ENCODE assay signal across 8 cellular contexts in the genomic region with DNA sequence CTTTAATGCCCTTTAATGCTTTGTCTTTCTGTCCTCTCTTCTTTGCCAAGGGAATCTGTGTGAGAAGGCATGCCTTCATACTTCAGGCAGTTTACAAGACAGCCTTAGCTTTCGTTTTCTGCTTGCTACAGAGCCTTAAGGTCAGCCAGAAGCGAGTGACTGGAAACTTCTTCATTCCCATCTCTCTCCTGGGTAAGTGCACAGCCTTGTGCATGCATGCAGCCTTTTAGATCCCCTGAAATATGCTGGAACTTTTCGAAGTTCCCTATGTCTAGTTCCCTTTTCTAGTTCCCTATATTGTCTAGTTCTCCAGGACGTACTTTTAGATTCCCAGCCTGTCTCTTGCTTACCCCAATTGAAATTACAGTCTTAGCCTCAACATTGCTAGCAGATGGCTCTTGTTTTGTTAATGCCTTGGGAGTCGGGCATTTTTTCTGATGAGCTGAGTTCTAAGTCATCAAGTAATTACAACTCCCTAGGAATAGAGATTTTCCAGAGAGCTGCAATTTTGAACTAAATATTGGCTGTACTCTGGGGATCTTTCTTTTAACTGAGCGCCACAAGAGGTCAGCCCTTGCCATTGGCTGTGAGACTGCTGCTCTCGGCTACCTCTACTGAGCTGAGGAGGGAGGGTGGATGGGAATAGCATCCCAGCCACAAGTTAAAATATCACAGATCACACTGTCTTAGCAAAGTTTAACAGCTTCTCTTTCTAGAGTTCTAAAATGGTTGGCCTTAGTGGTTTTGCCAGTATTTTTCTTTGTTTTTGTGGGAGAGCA. TPM values are rescaled to one million over a fixed set of nuclear protein-coding genes. Genes with fewer than 3 reads are reported as not detected.
A peak's percentile ranks its signal among the peaks of the same experiment; 100 is the strongest.
DNase-seq lines count a peak whose midpoint lies in the region; ATAC-seq and FAIRE-seq lines count a peak whose summit lies in the region.

No MANE protein-coding gene starts in this region.

- H3K27ac ChIP-seq in iPS-20b (ENCODE audit: low read length): no peak overlapping the region
- peak overlapping the region in 1 of 2 donors; percentile 41 for H3K27ac ChIP-seq in small intestine (ENCODE audit: low read depth in 1 of 2, low read length in 1 of 2)

- H3K36me3 ChIP-seq in MG63: no peaks in the 10 kb centered on the region
- no peaks in the 10 kb centered on the region for H3K36me3 ChIP-seq in iPS-20b (ENCODE audit: insufficient read depth, low read depth, low read length)
- no peaks in the 10 kb centered on the region for H3K36me3 ChIP-seq in small intestine (ENCODE audit: control insufficient read depth in 2 of 2, insufficient read depth in 2 of 2, low read length in 2 of 2)

- peak; percentile 61 for ATAC-seq in activated CD4-positive, alpha-beta T cell treated with anti-CD3 and anti-CD28 coated beads for 36 hours

- H3K4me1 ChIP-seq in iPS-20b (ENCODE audit: insufficient read depth, low read length) (peaks cover 4% of the 10 kb centered on the region; the same call in 1 of the 2 replicates), small intestine (ENCODE audit: control insufficient read depth in 2 of 2, insufficient read depth in 1 of 2, low read depth in 1 of 2, low read length in 1 of 2) (no peaks in the 10 kb centered on the region)

- no peaks in the 10 kb centered on the region for H3K9me3 Mint-ChIP-seq in activated CD4-positive, alpha-beta T cell treated with anti-CD3 and anti-CD28 coated beads for 36 hours (ENCODE audit: low read depth)

- H3K9me3 ChIP-seq in MG63 (no peaks in the 10 kb centered on the region), iPS-20b (ENCODE audit: insufficient read depth, low read depth, low read length) (no peaks in the 10 kb centered on the region), small intestine (ENCODE audit: control insufficient read depth, low read depth) (no peaks in the 10 kb centered on the region)

- CTCF ChIA-PET in activated CD4-positive, alpha-beta T cell treated with anti-CD3 and anti-CD28 coated beads for 36 hours (lab: Charles Lee): interaction anchor here (1.2 to 2.6 kb wide), 6 partner anchors 8 to 76 kb away, joined by 4 to 8 read pairs (median 6); a partner anchor contains a TSS

- H3K27me3 ChIP-seq in MG63 (no peaks in the 10 kb centered on the region), iPS-20b (ENCODE audit: insufficient read depth, low read length) (no peaks in the 10 kb centered on the region), small intestine (ENCODE audit: control insufficient read depth in 2 of 2, insufficient read depth in 2 of 2, low read length in 2 of 2) (no peaks in the 10 kb centered on the region)

- peak overlapping the region; percentile 4 for H3K27ac Mint-ChIP-seq in activated CD4-positive, alpha-beta T cell treated with anti-CD3 and anti-CD28 coated beads for 36 hours

- H3K4me3 Mint-ChIP-seq in activated CD4-positive, alpha-beta T cell treated with anti-CD3 and anti-CD28 coated beads for 36 hours: peak overlapping the region; percentile 50

- POLR2A ChIA-PET in activated CD4-positive, alpha-beta T cell treated with anti-CD3 and anti-CD28 coated beads for 36 hours (lab: Charles Lee): interaction anchor here (0.7 kb wide), 1 partner anchor 485 kb away, joined by 6 read pairs; no protein-coding TSS in a partner anchor

- 0 out of 2 replicates have a peak overlapping the region, but pooled peaks have one; percentile 43 for H3K9ac ChIP-seq in iPS-20b (ENCODE audit: low read depth, low read length)

- intact Hi-C loops in activated CD4-positive, alpha-beta T cell treated with anti-CD3 and anti-CD28 coated beads for 36 hours (cut with DNase I, micrococcal nuclease): loop anchor here in 1 of 2 experiments (2.0 kb wide), 1 partner anchor 61 kb away; no protein-coding TSS in a partner anchor

- no peaks in the 10 kb centered on the region for H3K36me3 Mint-ChIP-seq in activated CD4-positive, alpha-beta T cell treated with anti-CD3 and anti-CD28 coated beads for 36 hours (ENCODE audit: low read depth)

- peaks cover 9% of the 10 kb centered on the region for H3K4me1 Mint-ChIP-seq in activated CD4-positive, alpha-beta T cell treated with anti-CD3 and anti-CD28 coated beads for 36 hours

- peak; percentile 25 for DNase-seq in activated CD4-positive, alpha-beta T cell treated with anti-CD3 and anti-CD28 coated beads for 36 hours
- no peak for DNase-seq in activated CD4-positive, alpha-beta T cell treated with anti-CD3 and anti-CD28 coated beads, Interleukin-2, amount 50 U/mL, for 4 hours
- DNase-seq in MG63: peak; percentile 49
- DNase-seq in amygdala (lab: John Stamatoyannopoulos, UW): peak in 34 of 56 donors; percentile 1 to 62 (median 11)
- DNase-seq in small intestine: peak; percentile 59
- DNase-seq in frontal cortex (ENCODE audit: low spot score in 2 of 2): no peak
- no peak for DNase-seq in mesenteric fat pad (ENCODE audit: low spot score)

- FAIRE-seq in small intestine (lab: Jason Lieb, UNC): no peak
- no peak for FAIRE-seq in frontal cortex (lab: Jason Lieb, UNC)

- peak overlapping the region; percentile 38 for H3K4me3 ChIP-seq in MG63
- H3K4me3 ChIP-seq in iPS-20b (ENCODE audit: low read length): no peak overlapping the region
- peak overlapping the region in 1 of 2 donors; percentile 21 for H3K4me3 ChIP-seq in small intestine (ENCODE audit: low read depth in 1 of 2, low read length in 2 of 2)

- WGBS in small intestine, 3 donors: 6 to 24% (median 16%) methylated on average over 7 of the region's 7 CpGs

- peaks cover 1% of the 10 kb centered on the region for H3K27me3 Mint-ChIP-seq in activated CD4-positive, alpha-beta T cell treated with anti-CD3 and anti-CD28 coated beads for 36 hours

RNA-seq across cellular contexts. Expression of a gene that starts 22.7 kb away (rescaled TPM):
- total RNA-seq in activated CD4-positive, alpha-beta T cell treated with anti-CD3 and anti-CD28 coated beads for 36 hours: 1 to 10 TPM; 9.3 to 9.7 TPM
- 12.4 and 26.6 TPM in 2 replicates for total RNA-seq in MG63 (2014; rRNA removed; shearing (Covaris generic); ENCODE audit: low replicate concordance)
- polyA plus RNA-seq in small intestine: 1 to 10 TPM; 3.8 to 5.8 (median 5.5) TPM
- 13.0 TPM for total RNA-seq in frontal cortex
- 16.7 TPM for total RNA-seq in mesenteric fat pad

RNA-seq across cellular contexts. Expression of a gene that starts 51.3 kb away (rescaled TPM):
- total RNA-seq in activated CD4-positive, alpha-beta T cell treated with anti-CD3 and anti-CD28 coated beads for 36 hours: 10 to 100 TPM; 21.4 to 28.8 TPM
- total RNA-seq in MG63 (2014; rRNA removed; shearing (Covaris generic); ENCODE audit: low replicate concordance): 18.0 and 56.4 TPM in 2 replicates
- polyA plus RNA-seq in small intestine: 1 to 10 TPM; 5.7 to 8.5 (median 7.6) TPM
- total RNA-seq in frontal cortex (72.2 TPM), mesenteric fat pad (45.8 TPM)

Comparison
In these comparisons a context has a peak if more than half of its experiments do, and no peak if none do; other contexts are left out.
1. DNase-seq: peak in activated CD4-positive, alpha-beta T cell treated with anti-CD3 and anti-CD28 coated beads for 36 hours (single experiment), MG63 (single experiment), amygdala (34 of 56) and small intestine (single experiment); none in activated CD4-positive, alpha-beta T cell treated with anti-CD3 and anti-CD28 coated beads, Interleukin-2, amount 50 U/mL, for 4 hours (0 of 2), frontal cortex (0 of 2) and mesenteric fat pad (single experiment).